8 cellular contexts compared by ENCODE assay signal in the genomic region with DNA sequence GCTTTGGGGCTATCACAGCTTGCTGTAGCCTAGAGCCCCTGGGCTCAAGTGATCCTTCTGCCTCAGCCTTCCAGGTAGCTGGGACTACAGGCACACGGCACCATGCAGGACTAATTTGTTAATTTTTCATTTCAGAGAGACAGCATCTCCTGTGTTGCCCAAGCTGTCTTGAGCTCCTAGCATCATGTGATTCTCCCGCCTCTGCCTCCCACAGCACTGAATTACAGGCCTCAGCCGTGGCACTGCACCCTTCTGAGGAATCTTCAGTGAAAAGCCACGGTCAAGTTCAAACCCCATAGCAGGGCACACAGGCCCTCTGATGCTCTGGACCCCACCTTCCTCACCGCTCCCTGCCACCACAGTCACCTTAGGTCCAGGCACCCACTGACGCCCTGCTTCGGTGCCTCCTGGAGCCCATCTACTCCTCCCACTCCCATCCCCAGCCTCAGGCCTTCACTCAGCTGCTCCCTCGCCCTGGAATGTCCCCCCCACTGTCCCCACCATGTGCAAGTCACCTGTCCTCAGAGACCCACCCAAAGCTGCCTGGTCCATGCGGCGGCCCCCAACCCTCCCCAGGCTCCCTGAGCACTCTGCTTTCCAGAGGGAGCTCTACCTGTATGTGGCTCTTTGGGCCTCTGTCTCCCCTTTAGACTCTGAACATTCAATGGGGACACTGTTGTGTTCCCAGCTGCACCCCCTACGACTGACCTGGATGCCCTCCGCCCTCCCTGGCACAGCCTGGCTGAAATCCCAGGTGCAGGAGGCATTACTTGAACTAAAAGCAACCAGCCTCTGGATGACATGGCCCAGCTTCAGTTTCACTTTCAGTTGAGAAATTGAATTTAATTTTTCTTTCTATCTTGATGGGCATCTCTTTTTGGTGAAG. TPM values are rescaled to one million over a fixed set of nuclear protein-coding genes. Genes with fewer than 3 reads are reported as not detected.
DNase-seq lines count a peak whose midpoint lies in the region; ATAC-seq and TF ChIP-seq lines count a peak whose summit lies in the region.

No MANE protein-coding gene starts in this region.

- H3K27me3 Mint-ChIP-seq in HFFc6 (ENCODE audit: insufficient read depth): no peaks in the 10 kb centered on the region; the same call in 1 of the 2 replicates

- peaks cover 73% of the 10 kb centered on the region for H3K4me1 Mint-ChIP-seq in HFFc6 (ENCODE audit: low read depth)

- DNase-seq in AG09309 (ENCODE audit: low read depth): no peak
- DNase-seq in HFFc6: no peak
- peak; percentile 38 for DNase-seq in astrocyte of the spinal cord (ENCODE audit: low read depth, low spot score)
- no peak for DNase-seq in lower lobe of right lung
- DNase-seq in thyroid gland: peak; percentile 38 to 53
- DNase-seq in NCI-H774 (lab: John Stamatoyannopoulos, UW): no peak
- no peak for DNase-seq in COLO829 (ENCODE audit: low spot score)

- H3K9me3 Mint-ChIP-seq in HFFc6: no peaks in the 10 kb centered on the region

- H3K27ac ChIP-seq in lower lobe of right lung (peak overlapping the region; percentile 90), thyroid gland (peak overlapping the region in 2 of 3 donors; percentile 81 to 92)

- in situ Hi-C loops in astrocyte of the spinal cord (cut with HindIII; ENCODE audit: low sequenced_read_pairs): no loop called here

- H3K27me3 ChIP-seq in lower lobe of right lung (ENCODE audit: low read depth) (no peaks in the 10 kb centered on the region), thyroid gland (no peaks in the 10 kb centered on the region)

- peak overlapping the region; percentile 91 for H3K27ac Mint-ChIP-seq in HFFc6

- peak overlapping the region; percentile 94 for H3K4me3 Mint-ChIP-seq in HFFc6

- H3K9me3 ChIP-seq in lower lobe of right lung (no peaks in the 10 kb centered on the region), thyroid gland (no peaks in the 10 kb centered on the region)

- peaks cover 20% of the 10 kb centered on the region for H3K36me3 Mint-ChIP-seq in HFFc6 (ENCODE audit: low read depth)

- TF ChIP-seq POLR2A in thyroid gland (IDR thresholded peaks at IDR 0.05): no peak

- TF ChIP-seq CTCF in AG09309 (IDR thresholded peaks at IDR 0.05; ENCODE audit: control insufficient read depth, insufficient read depth, low read depth, low read length, missing control alignments) (no peak), HFFc6 (IDR thresholded peaks at IDR 0.05) (no peak), astrocyte of the spinal cord (IDR thresholded peaks at IDR 0.05; ENCODE audit: low read depth, low read length) (no peak), lower lobe of right lung (IDR thresholded peaks at IDR 0.05) (no peak), thyroid gland (IDR thresholded peaks at IDR 0.05) (no peak)

- intact Hi-C loops in lower lobe of right lung (cut with DNase I): no loop called here
- intact Hi-C loops in thyroid gland (cut with DNase I): loop anchor here (5.0 kb wide), 1 partner anchor 50 kb away; no protein-coding TSS in a partner anchor

- WGBS in thyroid gland, 2 donors: 72 to 79% methylated on average over 12 of the region's 12 CpGs

- peak overlapping the region; percentile 76 for H3K4me3 ChIP-seq in AG09309 (ENCODE audit: control insufficient read depth, low read depth, low read length)
- peak overlapping the region; percentile 73 for H3K4me3 ChIP-seq in astrocyte of the spinal cord (ENCODE audit: low read depth, low read length)
- H3K4me3 ChIP-seq in lower lobe of right lung: peak overlapping the region; percentile 80
- peak overlapping the region in 1 of 3 donors; percentile 40 for H3K4me3 ChIP-seq in thyroid gland (replicated peaks in 1 of 3)

- H3K36me3 ChIP-seq in lower lobe of right lung (peaks cover 28% of the 10 kb centered on the region), thyroid gland (peaks cover 6 to 7% of the 10 kb centered on the region in 2 donors)

- H3K4me1 ChIP-seq in lower lobe of right lung (peaks cover 64% of the 10 kb centered on the region), thyroid gland (peaks cover 24 to 30% of the 10 kb centered on the region in 2 donors)

- ATAC-seq in lower lobe of right lung (peak in 1 of 2 donors; percentile 40), GM21447 (IDR thresholded peaks at IDR 0.05; ENCODE audit: unreplicated experiment) (no peak)

RNA-seq across cellular contexts. Expression of a gene that starts 1.6 kb away (rescaled TPM):
- 10 to 100 TPM; 27.7 to 42.5 (median 38.5) TPM for total RNA-seq in HFFc6 (2021; fragmentation: NEBNext Ultra II Directional; extraction: Animal tissue kit (Norgen Biotek cat#: 25700))
- total RNA-seq in lower lobe of right lung (56.0 TPM), thyroid gland (10 to 100 TPM; 31.1 to 45.6 (median 35.6) TPM)

RNA-seq across cellular contexts. Expression of a gene that starts 15.2 kb away (rescaled TPM):
- total RNA-seq in HFFc6 (2021; fragmentation: NEBNext Ultra II Directional; extraction: Animal tissue kit (Norgen Biotek cat#: 25700)): 1 to 10 TPM in 4 of 6 experiments, under 1 TPM in 2; 0.55 to 6.2 (median 4.9) TPM
- total RNA-seq in lower lobe of right lung (85.8 TPM), thyroid gland (10 to 100 TPM in 3 of 4 donors, 1 to 10 TPM in 1; 6.7 to 16.8 (median 11.0) TPM)

RNA-seq across cellular contexts. Expression of a gene that starts 36.1 kb away (rescaled TPM):
- total RNA-seq in HFFc6 (2021; fragmentation: NEBNext Ultra II Directional; extraction: Animal tissue kit (Norgen Biotek cat#: 25700)): not detected
- total RNA-seq in lower lobe of right lung: 29.0 TPM
- 10 to 100 TPM in 1 of 4 donors, 1 to 10 TPM in 2, not detected in 1; 5.8 to 16.1 (median 7.5) TPM for total RNA-seq in thyroid gland

Comparison
In these comparisons a context has a peak if more than half of its experiments do, and no peak if none do; other contexts are left out.
1. DNase-seq: peak in astrocyte of the spinal cord (single experiment) and thyroid gland (2 of 2); none in AG09309 (single experiment), HFFc6 (single experiment), lower lobe of right lung (single experiment), NCI-H774 (single experiment) and COLO829 (single experiment).